2 cellular contexts compared by ENCODE assay signal in the genomic region with DNA sequence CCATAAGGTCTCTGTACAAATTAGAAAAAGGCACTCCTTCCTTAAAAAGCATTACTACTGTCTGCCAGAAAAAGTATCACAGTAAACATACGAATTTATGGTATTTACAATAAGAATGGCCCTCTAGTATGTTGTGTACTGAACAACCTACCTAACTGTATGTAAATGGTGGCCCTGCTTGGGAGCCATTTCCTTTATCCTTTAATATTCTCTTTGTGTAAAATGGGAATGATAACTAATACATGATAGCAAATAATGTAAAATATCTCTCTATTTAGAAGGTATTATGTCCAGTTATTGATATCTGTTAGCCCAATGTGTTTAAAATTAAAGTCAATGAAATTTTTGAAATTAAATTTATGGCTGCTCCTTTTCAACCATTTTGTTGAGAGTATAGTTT.
TF ChIP-seq lines count a peak whose summit lies in the region.

No MANE protein-coding gene starts in this region.

TF ChIP-seq in HepG2, 621 proteins besides CTCF, POLR2A, EP300 and RAD21:
- TF ChIP-seq, protein P1, sequence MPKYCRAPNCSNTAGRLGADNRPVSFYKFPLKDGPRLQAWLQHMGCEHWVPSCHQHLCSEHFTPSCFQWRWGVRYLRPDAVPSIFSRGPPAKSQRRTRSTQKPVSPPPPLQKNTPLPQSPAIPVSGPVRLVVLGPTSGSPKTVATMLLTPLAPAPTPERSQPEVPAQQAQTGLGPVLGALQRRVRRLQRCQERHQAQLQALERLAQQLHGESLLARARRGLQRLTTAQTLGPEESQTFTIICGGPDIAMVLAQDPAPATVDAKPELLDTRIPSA (CRISPR knock-in tag; IDR thresholded peaks at IDR 0.05; ENCODE audit: borderline replicate concordance) = no peak
- TF ChIP-seq CENPX (CRISPR knock-in tag; IDR thresholded peaks at IDR 0.05) (no peak), HNRNPL (IDR thresholded peaks at IDR 0.05; ENCODE audit: low read depth, low read length) (no peak), ZBTB33 (CRISPR knock-in tag; IDR thresholded peaks at IDR 0.05) (no peak), ZNF10 (CRISPR knock-in tag; IDR thresholded peaks at IDR 0.05; ENCODE audit: borderline replicate concordance, low read depth) (no peak), ZKSCAN5 (CRISPR knock-in tag; IDR thresholded peaks at IDR 0.05) (no peak)

TF ChIP-seq in endothelial cell of umbilical vein, 7 proteins besides CTCF, POLR2A, EP300 and RAD21:
- TF ChIP-seq GATA2 (IDR thresholded peaks at IDR 0.05; ENCODE audit: insufficient read depth, insufficient read length, low read depth, low read length) (no peak), EZH2 (IDR thresholded peaks at IDR 0.05; ENCODE audit: borderline replicate concordance, low read depth, low read length, severe bottlenecking) (no peak), MYC (IDR thresholded peaks at IDR 0.05; ENCODE audit: low read depth, low read length) (no peak), FOS (IDR thresholded peaks at IDR 0.05; ENCODE audit: borderline replicate concordance, insufficient read depth, low read length) (no peak), MAX (IDR thresholded peaks at IDR 0.05; ENCODE audit: insufficient read depth, insufficient read length) (no peak), JUN (IDR thresholded peaks at IDR 0.05; ENCODE audit: borderline replicate concordance, insufficient read depth, insufficient read length, low read depth) (no peak), POLR2AphosphoS5 (IDR thresholded peaks at IDR 0.05; ENCODE audit: insufficient read depth, low read depth, low read length) (no peak)
